ENCODE assay signal across 14 cellular contexts in the genomic region with DNA sequence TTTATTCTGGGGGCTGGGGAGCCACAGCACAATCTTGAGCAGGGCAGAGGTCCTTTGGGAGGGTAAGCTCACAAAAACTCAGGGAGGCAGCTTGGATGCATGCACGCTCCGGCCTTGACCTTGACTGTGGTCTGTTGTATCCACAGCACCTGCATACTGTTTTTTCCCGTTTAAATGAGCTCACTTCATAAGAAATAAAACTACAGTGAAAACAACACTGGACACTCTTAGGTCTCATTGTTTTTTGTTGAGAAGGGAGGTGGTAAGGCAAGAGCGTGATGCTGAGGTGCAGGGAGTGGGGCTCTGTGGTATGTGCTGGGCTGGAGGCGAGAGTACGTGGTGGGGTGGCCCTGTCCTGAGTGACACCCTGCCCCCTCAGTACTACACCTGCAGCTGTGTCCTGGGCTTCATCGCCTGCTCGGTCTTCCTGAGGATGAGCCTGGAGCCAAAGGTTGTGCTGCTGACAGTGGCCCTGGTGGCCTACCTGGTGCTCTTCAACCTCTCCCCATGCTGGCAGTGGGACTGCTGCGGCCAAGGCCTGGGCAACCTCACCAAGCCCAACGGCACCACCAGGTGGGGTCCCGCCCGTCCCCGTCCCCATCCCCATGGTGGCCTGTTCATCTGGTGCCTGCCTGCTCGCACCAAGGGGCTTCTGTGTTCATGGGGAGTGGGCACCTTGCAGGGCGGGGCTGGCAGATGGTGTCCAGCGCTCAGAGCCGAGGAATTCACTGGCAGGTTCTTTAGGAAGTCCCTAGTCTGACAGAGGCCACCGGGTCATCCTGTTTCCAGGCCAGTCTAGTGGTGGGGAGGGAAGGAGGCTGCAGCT. TPM values are rescaled to one million over a fixed set of nuclear protein-coding genes. Genes with fewer than 3 reads are reported as not detected.
DNase-seq lines count a peak whose midpoint lies in the region; ATAC-seq and TF ChIP-seq lines count a peak whose summit lies in the region.
"Had no signal": no experiment of that assay in that cellular context is flagged by ENCODE, and none has a peak within 500 bp of the region (broad histone marks: within the 10 kb centered on the region; RNA-seq: fewer than 3 reads in every experiment).

No MANE protein-coding gene starts in this region.

- H3K4me3 Mint-ChIP-seq in CD14-positive monocyte: no peak overlapping the region
- H3K4me3 Mint-ChIP-seq in activated naive CD8-positive, alpha-beta T cell treated with anti-CD3 and anti-CD28 coated beads, Interleukin-2, amount 50 U/mL, for 24 hours: no peak overlapping the region
- peak overlapping the region in 1 of 8 donors; percentile 22 for H3K4me3 Mint-ChIP-seq in naive B cell

- peaks cover 0 to 2% (median 1%) of the 10 kb centered on the region in 3 donors for H3K27me3 Mint-ChIP-seq in CD14-positive monocyte (ENCODE audit: low read depth in 3 of 3)
- H3K27me3 Mint-ChIP-seq in activated naive CD8-positive, alpha-beta T cell treated with anti-CD3 and anti-CD28 coated beads, Interleukin-2, amount 50 U/mL, for 24 hours: no peaks in the 10 kb centered on the region
- no peaks in the 10 kb centered on the region for H3K27me3 Mint-ChIP-seq in naive B cell

- TF ChIP-seq CTCF in CD14-positive monocyte (IDR thresholded peaks at IDR 0.05): no peak

- no peaks in the 10 kb centered on the region for H3K9me3 Mint-ChIP-seq in CD14-positive monocyte
- no peaks in the 10 kb centered on the region for H3K9me3 Mint-ChIP-seq in activated naive CD8-positive, alpha-beta T cell treated with anti-CD3 and anti-CD28 coated beads, Interleukin-2, amount 50 U/mL, for 24 hours
- H3K9me3 Mint-ChIP-seq in naive B cell: no peaks in the 10 kb centered on the region

- H3K36me3 Mint-ChIP-seq in CD14-positive monocyte: peaks cover 78 to 98% of the 10 kb centered on the region in 2 donors
- H3K36me3 Mint-ChIP-seq in activated naive CD8-positive, alpha-beta T cell treated with anti-CD3 and anti-CD28 coated beads, Interleukin-2, amount 50 U/mL, for 24 hours (ENCODE audit: low read depth): peaks cover 23% of the 10 kb centered on the region
- H3K36me3 Mint-ChIP-seq in naive B cell: peaks cover 0 to 7% of the 10 kb centered on the region in 2 donors

- peak overlapping the region; percentile 73 to 84 (median 78) for H3K27ac Mint-ChIP-seq in CD14-positive monocyte
- peak overlapping the region; percentile 64 for H3K27ac Mint-ChIP-seq in activated naive CD8-positive, alpha-beta T cell treated with anti-CD3 and anti-CD28 coated beads, Interleukin-2, amount 50 U/mL, for 24 hours
- H3K27ac Mint-ChIP-seq in naive B cell: peak overlapping the region in 4 of 6 donors; percentile 80 to 91 (median 84)

- intact Hi-C loops in CD14-positive monocyte (cut with micrococcal nuclease): no loop called here

- H3K4me1 Mint-ChIP-seq in CD14-positive monocyte (peaks cover 29% of the 10 kb centered on the region), naive B cell (peaks cover 8 to 28% (median 21%) of the 10 kb centered on the region in 3 donors)
- H3K4me1 Mint-ChIP-seq in activated naive CD8-positive, alpha-beta T cell treated with anti-CD3 and anti-CD28 coated beads, Interleukin-2, amount 50 U/mL, for 24 hours: peaks cover 15% of the 10 kb centered on the region

- no peak for ATAC-seq in activated naive CD8-positive, alpha-beta T cell treated with anti-CD3 and anti-CD28 coated beads, Interleukin-2, amount 50 U/mL, for 24 hours
- no peak for ATAC-seq in naive B cell (ENCODE audit: low read depth in 2 of 2)
- ATAC-seq in GM18870 (IDR thresholded peaks at IDR 0.05; ENCODE audit: unreplicated experiment): no peak
- no peak for ATAC-seq in HG03175 (IDR thresholded peaks at IDR 0.05; ENCODE audit: unreplicated experiment)

- DNase-seq in CD14-positive monocyte (ENCODE audit: low spot score): no peak
- peak; percentile 4 for DNase-seq in GM03348 (ENCODE audit: low spot score)
- no peak for DNase-seq in activated naive CD8-positive, alpha-beta T cell treated with anti-CD3 and anti-CD28 coated beads, Interleukin-2, amount 50 U/mL, for 24 hours
- no peak for DNase-seq in naive B cell
- no peak for DNase-seq in NCI-H345 (lab: John Stamatoyannopoulos, UW)
- DNase-seq in UCSD-AML1 (lab: John Stamatoyannopoulos, UW; ENCODE audit: unreplicated experiment): no peak
- DNase-seq: activated CD4-positive, alpha-beta T cell treated with anti-CD3 and anti-CD28 coated beads for 4 hours; brain microvascular endothelial cell; esophagus squamous epithelium; NCI-H1436; PC-9; stimulated activated CD4-positive, alpha-beta T cell treated with anti-CD3 and anti-CD28 coated beads, Interleukin-4, amount 100 ng/mL, for 1 hour had no signal

RNA-seq across cellular contexts. Expression of a gene that starts 44.2 kb away (rescaled TPM):
- polyA plus RNA-seq in CD14-positive monocyte (10 to 100 TPM; 53.1 to 91.5 TPM), naive B cell (ENCODE audit: low read depth in 6 of 6) (10 to 100 TPM; 23.0 to 42.8 (median 35.9) TPM)

RNA-seq across cellular contexts. Expression of a gene that starts 58.3 kb away (rescaled TPM):
- polyA plus RNA-seq in CD14-positive monocyte (10 to 100 TPM; 11.4 to 21.2 TPM), naive B cell (ENCODE audit: low read depth in 6 of 6) (10 to 100 TPM; 24.5 to 57.2 (median 39.8) TPM)
